Comparison of ENCODE assay signal across 17 cellular contexts in the genomic region with DNA sequence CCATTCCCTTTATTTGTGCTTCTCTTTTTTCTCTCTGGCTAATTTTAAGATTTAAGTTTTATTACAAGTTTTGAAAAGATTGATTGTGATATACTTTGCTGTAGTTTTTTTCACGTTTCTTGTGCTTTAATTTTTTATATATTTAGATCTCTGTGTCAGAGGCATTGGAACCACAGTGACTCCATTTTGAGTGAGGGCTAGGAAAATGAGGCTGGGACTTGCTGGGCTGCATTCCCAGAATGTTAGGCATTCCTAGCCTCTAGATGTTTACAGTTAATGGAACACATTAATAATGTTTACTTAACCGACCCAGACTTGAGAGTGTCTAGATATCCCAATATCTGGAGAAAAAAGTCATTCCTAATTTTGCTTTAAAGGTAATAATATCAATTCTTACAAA.
DNase-seq lines count a peak whose midpoint lies in the region; ATAC-seq, FAIRE-seq and TF ChIP-seq lines count a peak whose summit lies in the region.
"Had no signal": no experiment of that assay in that cellular context is flagged by ENCODE, and none has a peak within 500 bp of the region (broad histone marks: within the 10 kb centered on the region; RNA-seq: fewer than 3 reads in every experiment).

No MANE protein-coding gene starts in this region.

- H3K36me3 ChIP-seq in bronchial epithelial cell (ENCODE audit: control insufficient read depth, insufficient read depth, low read length) = no peaks in the 10 kb centered on the region
- H3K36me3 ChIP-seq: BE2C, HAP-1 had no signal

- H3K27ac ChIP-seq in coronary artery = no peak overlapping the region

- no peaks in the 10 kb centered on the region for H3K27me3 ChIP-seq in bronchial epithelial cell (ENCODE audit: control insufficient read depth, insufficient read depth, low read length)
- H3K27me3 ChIP-seq: BE2C had no signal

- FAIRE-seq in bronchial epithelial cell (lab: Jason Lieb, UNC) = no peak
- FAIRE-seq: GM12892, GM18507 had no signal

- no peak for TF ChIP-seq CTCF in bronchial epithelial cell (IDR thresholded peaks at IDR 0.05; ENCODE audit: insufficient read depth, low read length, severe bottlenecking)
- no peak for TF ChIP-seq CTCF in coronary artery (IDR thresholded peaks at IDR 0.05)

- no peak overlapping the region for H3K4me3 ChIP-seq in bronchial epithelial cell (ENCODE audit: low read depth, low read length)
- no peak overlapping the region for H3K4me3 ChIP-seq in coronary artery
- H3K4me3 ChIP-seq: HAP-1 had no signal

- no peak for ATAC-seq in GM18909 (IDR thresholded peaks at IDR 0.05; ENCODE audit: poor library complexity, unreplicated experiment)

- TF ChIP-seq EP300 in Ishikawa (IDR thresholded peaks at IDR 0.05; ENCODE audit: borderline replicate concordance) = no peak

- DNase-seq in bronchial epithelial cell (ENCODE audit: low read depth) (peak; percentile 4), iris pigment epithelial cell (ENCODE audit: low read depth) (peak; percentile 0), iPS-NIHi11 (ENCODE audit: low spot score) (no peak), coronary artery (ENCODE audit: low spot score) (no peak), DMS153 (lab: John Stamatoyannopoulos, UW) (no peak)
- DNase-seq: ACHN; BE2C; C1 segment of cervical spinal cord; CD4-positive, CD25-positive, alpha-beta regulatory T cell; CD8-positive, alpha-beta memory T cell; COR-L47; DMS 273 treated with DMSO at 0.1 percent for 48 hours had no signal

- no peak for TF ChIP-seq RAD21 in Ishikawa (IDR thresholded peaks at IDR 0.05; ENCODE audit: low read depth)

TF ChIP-seq in Ishikawa, 13 proteins besides CTCF, POLR2A, EP300 and RAD21:
- TF ChIP-seq EGR1 (IDR thresholded peaks at IDR 0.05) = no peak
- no peak for TF ChIP-seq CEBPB (IDR thresholded peaks at IDR 0.05)
- no peak for TF ChIP-seq CREB1 (IDR thresholded peaks at IDR 0.05; ENCODE audit: low read depth)
- TF ChIP-seq, protein P1, sequence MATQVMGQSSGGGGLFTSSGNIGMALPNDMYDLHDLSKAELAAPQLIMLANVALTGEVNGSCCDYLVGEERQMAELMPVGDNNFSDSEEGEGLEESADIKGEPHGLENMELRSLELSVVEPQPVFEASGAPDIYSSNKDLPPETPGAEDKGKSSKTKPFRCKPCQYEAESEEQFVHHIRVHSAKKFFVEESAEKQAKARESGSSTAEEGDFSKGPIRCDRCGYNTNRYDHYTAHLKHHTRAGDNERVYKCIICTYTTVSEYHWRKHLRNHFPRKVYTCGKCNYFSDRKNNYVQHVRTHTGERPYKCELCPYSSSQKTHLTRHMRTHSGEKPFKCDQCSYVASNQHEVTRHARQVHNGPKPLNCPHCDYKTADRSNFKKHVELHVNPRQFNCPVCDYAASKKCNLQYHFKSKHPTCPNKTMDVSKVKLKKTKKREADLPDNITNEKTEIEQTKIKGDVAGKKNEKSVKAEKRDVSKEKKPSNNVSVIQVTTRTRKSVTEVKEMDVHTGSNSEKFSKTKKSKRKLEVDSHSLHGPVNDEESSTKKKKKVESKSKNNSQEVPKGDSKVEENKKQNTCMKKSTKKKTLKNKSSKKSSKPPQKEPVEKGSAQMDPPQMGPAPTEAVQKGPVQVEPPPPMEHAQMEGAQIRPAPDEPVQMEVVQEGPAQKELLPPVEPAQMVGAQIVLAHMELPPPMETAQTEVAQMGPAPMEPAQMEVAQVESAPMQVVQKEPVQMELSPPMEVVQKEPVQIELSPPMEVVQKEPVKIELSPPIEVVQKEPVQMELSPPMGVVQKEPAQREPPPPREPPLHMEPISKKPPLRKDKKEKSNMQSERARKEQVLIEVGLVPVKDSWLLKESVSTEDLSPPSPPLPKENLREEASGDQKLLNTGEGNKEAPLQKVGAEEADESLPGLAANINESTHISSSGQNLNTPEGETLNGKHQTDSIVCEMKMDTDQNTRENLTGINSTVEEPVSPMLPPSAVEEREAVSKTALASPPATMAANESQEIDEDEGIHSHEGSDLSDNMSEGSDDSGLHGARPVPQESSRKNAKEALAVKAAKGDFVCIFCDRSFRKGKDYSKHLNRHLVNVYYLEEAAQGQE (IDR thresholded peaks at IDR 0.05; ENCODE audit: low read depth) = no peak
- 0 out of 2 replicates have a peak, but pooled peaks have one; percentile 20 for TF ChIP-seq TEAD4 (IDR thresholded peaks at IDR 0.05)
- TF ChIP-seq TAF1 (IDR thresholded peaks at IDR 0.05; ENCODE audit: low read depth) = no peak
- TF ChIP-seq TCF12 (IDR thresholded peaks at IDR 0.05; ENCODE audit: low read depth) = no peak
- no peak for TF ChIP-seq USF1 (IDR thresholded peaks at IDR 0.05)
- no peak for TF ChIP-seq MAX (IDR thresholded peaks at IDR 0.05)

Comparison
In these comparisons a context has a peak if more than half of its experiments do, and no peak if none do; other contexts are left out.
1. DNase-seq: peak in bronchial epithelial cell (single experiment) and iris pigment epithelial cell (single experiment); none in iPS-NIHi11 (single experiment), coronary artery (single experiment) and DMS153 (single experiment).